In the genomic region with DNA sequence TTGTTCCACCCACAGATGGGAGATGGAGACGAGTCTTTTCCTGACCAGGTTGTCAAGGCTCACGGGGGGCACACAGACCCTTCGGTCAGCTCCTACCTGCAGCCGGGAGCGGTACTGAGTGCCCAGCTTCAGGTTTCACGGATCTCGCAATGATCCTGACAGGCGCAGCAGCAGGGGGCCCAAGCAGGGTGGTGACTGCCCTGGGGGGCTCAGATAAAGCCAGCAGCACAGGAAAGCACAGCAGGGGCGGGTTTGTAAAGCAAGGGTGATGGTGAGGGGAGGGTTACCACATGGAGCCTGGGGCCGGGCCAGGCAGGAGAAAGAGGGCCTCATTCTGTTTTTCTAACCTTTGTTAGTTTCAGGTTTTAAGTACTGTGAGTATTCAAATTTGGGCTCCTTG, we compare ENCODE assay signal across 2 cellular contexts.
TF ChIP-seq lines count a peak whose summit lies in the region.

No MANE protein-coding gene starts in this region.

TF ChIP-seq in H1, 55 proteins besides CTCF, POLR2A, EP300 and RAD21:
- TF ChIP-seq TEAD4 (IDR thresholded peaks at IDR 0.05; ENCODE audit: low read depth, low read length) (no peak), TCF12 (IDR thresholded peaks at IDR 0.05; ENCODE audit: low read depth, low read length) (no peak), MAFK (IDR thresholded peaks at IDR 0.05; ENCODE audit: low read depth, low read length) (no peak), NANOG (IDR thresholded peaks at IDR 0.05; ENCODE audit: insufficient read depth, low read depth, low read length, poor library complexity, severe bottlenecking) (no peak), BRCA1 (IDR thresholded peaks at IDR 0.05; ENCODE audit: low read depth, low read length) (no peak), SIN3A (conservative IDR thresholded peaks at IDR 0.05 in 1 of 2, IDR thresholded peaks at IDR 0.05 in 1 of 2; ENCODE audit: low read depth in 1 of 2, low read length in 2 of 2) (no peak), EZH2 (IDR thresholded peaks at IDR 0.05; ENCODE audit: low read depth, low read length, severe bottlenecking) (no peak), SUZ12 (IDR thresholded peaks at IDR 0.05; ENCODE audit: low read length) (no peak), SIRT6 (IDR thresholded peaks at IDR 0.05; ENCODE audit: low read length) (no peak), SP2 (IDR thresholded peaks at IDR 0.05; ENCODE audit: low read length) (no peak), CBX5 (IDR thresholded peaks at IDR 0.05; ENCODE audit: low read depth, low read length) (no peak), CHD2 (IDR thresholded peaks at IDR 0.05; ENCODE audit: low read length) (no peak), SRF (IDR thresholded peaks at IDR 0.05; ENCODE audit: low read depth, low read length) (no peak), GABPA (IDR thresholded peaks at IDR 0.05; ENCODE audit: borderline replicate concordance, insufficient read depth, low read length) (no peak), ASH2L (IDR thresholded peaks at IDR 0.05; ENCODE audit: low read length) (no peak), FOSL1 (IDR thresholded peaks at IDR 0.05; ENCODE audit: insufficient read depth, low read depth, low read length) (no peak), POU5F1 (IDR thresholded peaks at IDR 0.05; ENCODE audit: low read depth, low read length) (no peak), JUN (IDR thresholded peaks at IDR 0.05; ENCODE audit: low read depth, low read length) (no peak), CTBP2 (IDR thresholded peaks at IDR 0.05; ENCODE audit: borderline replicate concordance, insufficient read depth, insufficient read length, low read length) (no peak)
- TF ChIP-seq, protein P1, sequence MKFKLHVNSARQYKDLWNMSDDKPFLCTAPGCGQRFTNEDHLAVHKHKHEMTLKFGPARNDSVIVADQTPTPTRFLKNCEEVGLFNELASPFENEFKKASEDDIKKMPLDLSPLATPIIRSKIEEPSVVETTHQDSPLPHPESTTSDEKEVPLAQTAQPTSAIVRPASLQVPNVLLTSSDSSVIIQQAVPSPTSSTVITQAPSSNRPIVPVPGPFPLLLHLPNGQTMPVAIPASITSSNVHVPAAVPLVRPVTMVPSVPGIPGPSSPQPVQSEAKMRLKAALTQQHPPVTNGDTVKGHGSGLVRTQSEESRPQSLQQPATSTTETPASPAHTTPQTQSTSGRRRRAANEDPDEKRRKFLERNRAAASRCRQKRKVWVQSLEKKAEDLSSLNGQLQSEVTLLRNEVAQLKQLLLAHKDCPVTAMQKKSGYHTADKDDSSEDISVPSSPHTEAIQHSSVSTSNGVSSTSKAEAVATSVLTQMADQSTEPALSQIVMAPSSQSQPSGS (IDR thresholded peaks at IDR 0.05; ENCODE audit: low read length): no peak

TF ChIP-seq in SK-N-SH, 30 proteins besides CTCF, POLR2A, EP300 and RAD21:
- TF ChIP-seq, protein P2, sequence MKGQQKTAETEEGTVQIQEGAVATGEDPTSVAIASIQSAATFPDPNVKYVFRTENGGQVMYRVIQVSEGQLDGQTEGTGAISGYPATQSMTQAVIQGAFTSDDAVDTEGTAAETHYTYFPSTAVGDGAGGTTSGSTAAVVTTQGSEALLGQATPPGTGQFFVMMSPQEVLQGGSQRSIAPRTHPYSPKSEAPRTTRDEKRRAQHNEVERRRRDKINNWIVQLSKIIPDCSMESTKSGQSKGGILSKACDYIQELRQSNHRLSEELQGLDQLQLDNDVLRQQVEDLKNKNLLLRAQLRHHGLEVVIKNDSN (IDR thresholded peaks at IDR 0.05; ENCODE audit: borderline replicate concordance, low read depth): no peak
